15 cellular contexts compared by ENCODE assay signal in genomic region chr20:48864738-48865318, GRCh38.
"Had no signal": no experiment of that assay in that cellular context is flagged by ENCODE, and none has a peak within 500 bp of the region (broad histone marks: within the 10 kb centered on the region; RNA-seq: fewer than 3 reads in every experiment).

No MANE protein-coding gene starts in this region.

- H3K4me3 ChIP-seq: gastroesophageal sphincter, heart right ventricle, lower lobe of right lung, pancreas, sigmoid colon, thyroid gland had no signal

- H3K36me3 ChIP-seq: gastroesophageal sphincter, heart right ventricle, lower lobe of right lung, pancreas, sigmoid colon, thyroid gland had no signal

- H3K36me3 Mint-ChIP-seq: activated naive CD4-positive, alpha-beta T cell treated with anti-CD3 and anti-CD28 coated beads, Interleukin-2, amount 10 ng/mL, durations not matched to agents 7 days and 5 days had no signal

- H3K9me3 ChIP-seq: gastroesophageal sphincter, heart right ventricle, lower lobe of right lung, pancreas, sigmoid colon, thyroid gland had no signal

- H3K4me3 Mint-ChIP-seq: activated naive CD4-positive, alpha-beta T cell treated with anti-CD3 and anti-CD28 coated beads, Interleukin-2, amount 10 ng/mL, durations not matched to agents 7 days and 5 days; effector memory CD8-positive, alpha-beta T cell had no signal

- H3K4me1 ChIP-seq: lower lobe of right lung, pancreas, sigmoid colon had no signal

- H3K9me3 Mint-ChIP-seq: activated naive CD4-positive, alpha-beta T cell treated with anti-CD3 and anti-CD28 coated beads, Interleukin-2, amount 10 ng/mL, durations not matched to agents 7 days and 5 days; activated T-helper 2 cell treated with anti-CD3 and anti-CD28 coated beads, Interferon-gamma antibody, Interleukin-2, Interleukin-4, amounts not matched to agents 10 μg/mL and 5 μg/mL and 100 μg/mL, durations not matched to agents 14 hours and 24 hours and 36 hours; effector memory CD8-positive, alpha-beta T cell had no signal

- DNase-seq: activated CD4-positive, alpha-beta T cell treated with anti-CD3 and anti-CD28 coated beads, Interleukin-2, amount 50 U/mL, for 4 hours; activated CD4-positive, CD25-positive, alpha-beta regulatory T cell treated with anti-CD3 and anti-CD28 coated beads, Interleukin-2, amount 50 U/mL, for 72 hours; activated naive CD4-positive, alpha-beta T cell treated with anti-CD3 and anti-CD28 coated beads, Interleukin-2, amount 10 ng/mL, durations not matched to agents 7 days and 5 days; dermis blood vessel endothelial cell; effector memory CD8-positive, alpha-beta T cell; heart right ventricle; left cardiac atrium; lower lobe of right lung; midbrain; pancreas; sigmoid colon; stimulated activated CD4-positive, alpha-beta T cell treated with anti-CD3 and anti-CD28 coated beads, Interleukin-1b, Interleukin-23, amount 100 ng/mL, for 48 hours; thyroid gland had no signal

- H3K27ac ChIP-seq: gastroesophageal sphincter, heart right ventricle, lower lobe of right lung, pancreas, sigmoid colon, thyroid gland had no signal

- H3K27ac Mint-ChIP-seq: activated naive CD4-positive, alpha-beta T cell treated with anti-CD3 and anti-CD28 coated beads, Interleukin-2, amount 10 ng/mL, durations not matched to agents 7 days and 5 days; activated T-helper 2 cell treated with anti-CD3 and anti-CD28 coated beads, Interferon-gamma antibody, Interleukin-2, Interleukin-4, amounts not matched to agents 10 μg/mL and 5 μg/mL and 100 μg/mL, durations not matched to agents 14 hours and 24 hours and 36 hours; effector memory CD8-positive, alpha-beta T cell had no signal

- ATAC-seq: effector memory CD8-positive, alpha-beta T cell; gastroesophageal sphincter; heart right ventricle; left cardiac atrium; lower lobe of right lung; pancreas had no signal

- H3K27me3 ChIP-seq: gastroesophageal sphincter, heart right ventricle, pancreas, sigmoid colon, thyroid gland had no signal

- H3K27me3 Mint-ChIP-seq: effector memory CD8-positive, alpha-beta T cell had no signal
